Comparison of ENCODE assay signal across 14 cellular contexts in the genomic region with DNA sequence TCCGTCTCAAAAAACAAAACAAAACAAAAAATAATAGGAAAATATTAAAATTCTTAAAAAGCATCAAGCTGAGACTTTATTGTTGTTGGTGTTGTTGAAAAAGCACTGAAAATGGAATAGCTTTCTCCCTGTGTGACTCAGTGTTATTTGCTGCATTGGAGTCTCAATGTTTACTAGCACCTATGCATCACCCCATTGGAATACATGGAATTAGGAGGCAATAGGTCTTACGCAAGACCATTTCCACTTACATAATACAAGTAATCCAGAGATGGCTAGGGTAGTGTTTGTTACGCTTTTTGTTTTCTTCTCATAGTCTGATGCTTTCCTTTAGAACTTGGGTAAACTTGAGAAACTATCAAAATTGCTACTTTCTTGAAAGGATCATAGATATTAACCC. TPM values are rescaled to one million over a fixed set of nuclear protein-coding genes. Genes with fewer than 3 reads are reported as not detected.
DNase-seq lines count a peak whose midpoint lies in the region; FAIRE-seq and TF ChIP-seq lines count a peak whose summit lies in the region.
"Had no signal": no experiment of that assay in that cellular context is flagged by ENCODE, and none has a peak within 500 bp of the region (broad histone marks: within the 10 kb centered on the region; RNA-seq: fewer than 3 reads in every experiment).

No MANE protein-coding gene starts in this region.

- H3K4me1 Mint-ChIP-seq in endothelial cell (ENCODE audit: unreplicated experiment): no peaks in the 10 kb centered on the region
- H3K4me1 Mint-ChIP-seq: B cell had no signal

- TF ChIP-seq CTCF in AG04449 (IDR thresholded peaks at IDR 0.05; ENCODE audit: insufficient read depth, low read length, missing control alignments) (no peak), endothelial cell (IDR thresholded peaks at IDR 0.05; ENCODE audit: unreplicated experiment) (no peak), D721Med (IDR thresholded peaks at IDR 0.05; ENCODE audit: insufficient read depth, missing control alignments) (no peak)

- FAIRE-seq in HTR-8/SVneo (lab: Jason Lieb, UNC) (peak; percentile 72), D721Med (lab: Jason Lieb, UNC) (no peak)

- H3K27me3 Mint-ChIP-seq in endothelial cell (ENCODE audit: unreplicated experiment): no peaks in the 10 kb centered on the region

- POLR2A ChIA-PET in AG04449 (lab: Yijun Ruan, JAX): no interaction called here

- no peak overlapping the region for H3K4me3 ChIP-seq in AG04449 (ENCODE audit: low read depth, low read length)
- H3K4me3 ChIP-seq: adrenal gland had no signal

- TF ChIP-seq POLR2A in erythroblast (IDR thresholded peaks at IDR 0.05; ENCODE audit: low read length): no peak

- no peaks in the 10 kb centered on the region for H3K9me3 Mint-ChIP-seq in endothelial cell (ENCODE audit: unreplicated experiment)
- H3K9me3 Mint-ChIP-seq: effector memory CD8-positive, alpha-beta T cell had no signal

- no peak overlapping the region for H3K27ac Mint-ChIP-seq in endothelial cell (ENCODE audit: unreplicated experiment)
- H3K27ac Mint-ChIP-seq: B cell; effector memory CD8-positive, alpha-beta T cell had no signal

- no peak overlapping the region for H3K4me3 Mint-ChIP-seq in endothelial cell (ENCODE audit: unreplicated experiment)
- H3K4me3 Mint-ChIP-seq: B cell; effector memory CD8-positive, alpha-beta T cell had no signal

- peak; percentile 76 for DNase-seq in AG04449 (ENCODE audit: low read depth, low spot score)
- peak; percentile 72 for DNase-seq in HTR-8/SVneo (ENCODE audit: insufficient read length, low spot score)
- peak; percentile 96 for DNase-seq in amniotic epithelial cell (ENCODE audit: low read depth)
- DNase-seq in hepatic stellate cell (ENCODE audit: low spot score): peak; percentile 74
- no peak for DNase-seq in endothelial cell (ENCODE audit: low spot score)
- no peak for DNase-seq in stimulated activated CD8-positive, alpha-beta memory T cell treated with anti-CD3 and anti-CD28 coated beads, Interleukin-4, amount 100 ng/mL, for 48 hours
- DNase-seq in D721Med (ENCODE audit: insufficient read length, low spot score): no peak
- no peak for DNase-seq in erythroblast (lab: John Stamatoyannopoulos, UW)
- DNase-seq: adrenal gland; effector memory CD8-positive, alpha-beta T cell; GF-D8; NCI-H2081 treated with DMSO at 0.1 percent for 48 hours; T-helper 2 cell had no signal

- CTCF ChIA-PET in AG04449 (lab: Yijun Ruan, JAX): interaction anchor here (1.1 to 1.4 kb wide), 4 partner anchors 10 to 183 kb away, joined by 3 to 4 read pairs (median 4); no protein-coding TSS in a partner anchor

- H3K36me3 Mint-ChIP-seq in endothelial cell (ENCODE audit: low read depth, unreplicated experiment): no peaks in the 10 kb centered on the region

RNA-seq across cellular contexts. Expression of a gene that starts 15.2 kb away (rescaled TPM):
- 1.8 TPM for total RNA-seq in endothelial cell (ENCODE audit: unreplicated experiment)
- total RNA-seq: B cell had no signal

RNA-seq across cellular contexts. Expression of a gene that starts 54.8 kb away (rescaled TPM):
- 26.9 TPM for total RNA-seq in endothelial cell (ENCODE audit: unreplicated experiment)

Comparison
In these comparisons a context has a peak if more than half of its experiments do, and no peak if none do; other contexts are left out.
1. DNase-seq: peak in AG04449 (single experiment), HTR-8/SVneo (single experiment), amniotic epithelial cell (single experiment) and hepatic stellate cell (single experiment); none in endothelial cell (single experiment), stimulated activated CD8-positive, alpha-beta memory T cell treated with anti-CD3 and anti-CD28 coated beads, Interleukin-4, amount 100 ng/mL, for 48 hours (single experiment), D721Med (single experiment) and erythroblast (0 of 2).